Comparison of ENCODE assay signal across 12 cellular contexts in the genomic region with DNA sequence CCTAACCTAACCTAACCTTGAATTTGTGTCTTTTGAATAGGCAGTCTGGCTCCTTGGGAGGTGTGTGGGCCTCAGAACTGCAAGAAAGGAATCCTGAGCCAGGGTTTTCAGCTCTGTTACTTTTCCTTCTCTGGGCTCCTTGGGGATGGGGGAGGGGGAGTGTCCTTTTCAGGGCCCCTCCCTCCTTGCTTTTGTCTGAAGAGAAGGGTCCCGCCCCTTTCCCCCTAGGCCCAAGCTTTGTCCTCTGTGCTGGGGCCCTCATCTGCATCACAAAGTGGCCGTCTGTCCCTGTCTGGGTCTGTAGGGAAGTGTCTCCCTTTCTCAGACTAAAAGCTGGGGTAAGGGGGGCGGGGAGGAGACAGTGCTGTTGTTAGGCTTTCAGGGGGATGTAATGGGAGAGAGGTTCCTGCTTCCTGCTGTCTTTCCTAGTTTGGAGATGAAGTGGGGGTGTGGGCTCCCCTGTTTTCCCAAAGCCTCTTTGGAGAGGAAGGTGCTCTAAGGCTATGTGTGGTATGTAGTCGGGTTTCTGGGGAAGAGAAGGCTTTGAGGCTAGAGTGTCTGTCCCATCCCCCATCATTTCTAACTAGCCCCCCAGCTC. TPM values are rescaled to one million over a fixed set of nuclear protein-coding genes. Genes with fewer than 3 reads are reported as not detected.
DNase-seq lines count a peak whose midpoint lies in the region; ATAC-seq and TF ChIP-seq lines count a peak whose summit lies in the region.
"Had no signal": no experiment of that assay in that cellular context is flagged by ENCODE, and none has a peak within 500 bp of the region (broad histone marks: within the 10 kb centered on the region; RNA-seq: fewer than 3 reads in every experiment).

No MANE protein-coding gene starts in this region.

- peaks cover 48% of the 10 kb centered on the region for H4K20me1 ChIP-seq in smooth muscle cell (ENCODE audit: low read depth)

- H3K4me1 ChIP-seq in smooth muscle cell (ENCODE audit: low read depth): peaks cover 25% of the 10 kb centered on the region

- H3F3A ChIP-seq in smooth muscle cell (ENCODE audit: low read depth): peaks cover 6% of the 10 kb centered on the region

- H3K79me2 ChIP-seq in smooth muscle cell (ENCODE audit: low read depth): peaks cover 5% of the 10 kb centered on the region

- peak overlapping the region; percentile 17 for H3K4me2 ChIP-seq in smooth muscle cell

- no peaks in the 10 kb centered on the region for H3K36me3 ChIP-seq in smooth muscle cell (ENCODE audit: low read depth)

- H3K27ac ChIP-seq in smooth muscle cell (ENCODE audit: low read depth): no peak overlapping the region

- H3K27me3 ChIP-seq in smooth muscle cell (ENCODE audit: low read depth): no peaks in the 10 kb centered on the region

- no peak overlapping the region for H3K9ac ChIP-seq in smooth muscle cell (ENCODE audit: low read depth)

- H3K4me3 ChIP-seq in smooth muscle cell: no peak overlapping the region

- TF ChIP-seq CTCF in smooth muscle cell (IDR thresholded peaks at IDR 0.05; ENCODE audit: borderline replicate concordance, insufficient read depth, poor library complexity, severe bottlenecking): no peak

- no peak for ATAC-seq in GM18517 (IDR thresholded peaks at IDR 0.05; ENCODE audit: unreplicated experiment)
- ATAC-seq: activated CD4-positive, CD25-positive, alpha-beta regulatory T cell treated with anti-CD3 and anti-CD28 coated beads, Interleukin-2, amount 50 U/mL, for 24 hours; natural killer cell had no signal

- no peaks in the 10 kb centered on the region for H3K9me3 ChIP-seq in smooth muscle cell (replicated peaks; ENCODE audit: low read depth)

- DNase-seq in NCI-H146 (lab: John Stamatoyannopoulos, UW) (peak; percentile 30), NCI-H146 treated with DMSO at 0.1 percent for 48 hours (lab: John Stamatoyannopoulos, UW; ENCODE audit: unreplicated experiment) (no peak), NCI-H82 treated with DMSO at 0.1 percent for 48 hours (lab: John Stamatoyannopoulos, UW; ENCODE audit: unreplicated experiment) (peak; percentile 31), globus pallidus (ENCODE audit: low spot score) (peak; percentile 22), smooth muscle cell (lab: John Stamatoyannopoulos, UW; ENCODE audit: unreplicated experiment) (no peak), NCI-H1048 (lab: John Stamatoyannopoulos, UW) (no peak), cerebellum (ENCODE audit: low spot score) (no peak)
- DNase-seq: GOT3, natural killer cell, NCI-H524 treated with DMSO at 0.1 percent for 48 hours had no signal

- H2AFZ ChIP-seq in smooth muscle cell (ENCODE audit: low read depth): no peak overlapping the region

- 25% methylated on average over 4 of the region's 4 CpGs for WGBS in smooth muscle cell (ENCODE audit: low lambda C conversion rate)

RNA-seq across cellular contexts. Expression of gene AGO1, which starts 3.1 kb away (rescaled TPM):
- 10.8 and 15.3 TPM in 2 replicates for total RNA-seq in smooth muscle cell
- 4.9 and 8.1 TPM in 2 replicates for polyA plus RNA-seq in smooth muscle cell
- total RNA-seq in cerebellum: 23.0 TPM

RNA-seq across cellular contexts. Expression of gene AGO3, which starts 44.8 kb away (rescaled TPM):
- total RNA-seq in smooth muscle cell: 22.6 and 31.6 TPM in 2 replicates
- polyA plus RNA-seq in smooth muscle cell: 14.3 and 22.9 TPM in 2 replicates
- total RNA-seq in cerebellum: 42.5 TPM

Comparison
In these comparisons a context has a peak if more than half of its experiments do, and no peak if none do; other contexts are left out.
1. DNase-seq: peak in NCI-H146 (single experiment), NCI-H82 treated with DMSO at 0.1 percent for 48 hours (single experiment) and globus pallidus (single experiment); none in NCI-H146 treated with DMSO at 0.1 percent for 48 hours (single experiment), smooth muscle cell (single experiment), NCI-H1048 (single experiment) and cerebellum (single experiment).